1 cellular context compared by ENCODE assay signal in genomic region chr9:28443461-28443860, GRCh38.
TF ChIP-seq lines count a peak whose summit lies in the region.

No MANE protein-coding gene starts in this region.

TF ChIP-seq in H1, 55 proteins besides CTCF, POLR2A, EP300 and RAD21 (continued from another document):
- no peak for TF ChIP-seq CHD7 (IDR thresholded peaks at IDR 0.05; ENCODE audit: insufficient replicate concordance, low read length)
- TF ChIP-seq SRF (IDR thresholded peaks at IDR 0.05; ENCODE audit: low read depth, low read length): no peak
- TF ChIP-seq RXRA (IDR thresholded peaks at IDR 0.05; ENCODE audit: insufficient read depth, low read depth, low read length): no peak
- TF ChIP-seq, protein P1, sequence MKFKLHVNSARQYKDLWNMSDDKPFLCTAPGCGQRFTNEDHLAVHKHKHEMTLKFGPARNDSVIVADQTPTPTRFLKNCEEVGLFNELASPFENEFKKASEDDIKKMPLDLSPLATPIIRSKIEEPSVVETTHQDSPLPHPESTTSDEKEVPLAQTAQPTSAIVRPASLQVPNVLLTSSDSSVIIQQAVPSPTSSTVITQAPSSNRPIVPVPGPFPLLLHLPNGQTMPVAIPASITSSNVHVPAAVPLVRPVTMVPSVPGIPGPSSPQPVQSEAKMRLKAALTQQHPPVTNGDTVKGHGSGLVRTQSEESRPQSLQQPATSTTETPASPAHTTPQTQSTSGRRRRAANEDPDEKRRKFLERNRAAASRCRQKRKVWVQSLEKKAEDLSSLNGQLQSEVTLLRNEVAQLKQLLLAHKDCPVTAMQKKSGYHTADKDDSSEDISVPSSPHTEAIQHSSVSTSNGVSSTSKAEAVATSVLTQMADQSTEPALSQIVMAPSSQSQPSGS (IDR thresholded peaks at IDR 0.05; ENCODE audit: low read length): no peak
- no peak for TF ChIP-seq CREB1 (IDR thresholded peaks at IDR 0.05)
- no peak for TF ChIP-seq ASH2L (IDR thresholded peaks at IDR 0.05; ENCODE audit: low read length)
- no peak for TF ChIP-seq JUN (IDR thresholded peaks at IDR 0.05; ENCODE audit: low read depth, low read length)
- no peak for TF ChIP-seq BCL11A (IDR thresholded peaks at IDR 0.05; ENCODE audit: low read depth in 2 of 2, low read length in 2 of 2)
- no peak for TF ChIP-seq POU5F1 (IDR thresholded peaks at IDR 0.05; ENCODE audit: low read depth, low read length)
- TF ChIP-seq SUZ12 (IDR thresholded peaks at IDR 0.05; ENCODE audit: low read length): no peak
- no peak for TF ChIP-seq KDM4A (IDR thresholded peaks at IDR 0.05; ENCODE audit: low read depth, low read length, severe bottlenecking)
- no peak for TF ChIP-seq SP4 (IDR thresholded peaks at IDR 0.05; ENCODE audit: low read length)
TF ChIP-seq in H1: peak in this region for 0.
